In genomic region chr2:58604096-58604495, GRCh38 we compare ENCODE assay signal across 22 cellular contexts.
"Had no signal": no experiment of that assay in that cellular context is flagged by ENCODE, and none has a peak within 500 bp of the region (broad histone marks: within the 10 kb centered on the region; RNA-seq: fewer than 3 reads in every experiment).

No MANE protein-coding gene starts in this region.

- H3K36me3 Mint-ChIP-seq: naive thymus-derived CD8-positive, alpha-beta T cell had no signal

- DNase-seq: activated CD4-positive, alpha-beta T cell treated with anti-CD3 and anti-CD28 coated beads, Interleukin-2, amount 50 U/mL, for 1 hour; activated CD4-positive, CD25-positive, alpha-beta regulatory T cell treated with anti-CD3 and anti-CD28 coated beads, Interleukin-2, amount 50 U/mL, for 72 hours; activated CD8-positive, alpha-beta memory T cell treated with anti-CD3 and anti-CD28 coated beads for 24 hours; activated CD8-positive, alpha-beta memory T cell treated with anti-CD3 and anti-CD28 coated beads, Interleukin-2, amount 50 U/mL, for 48 hours; activated effector memory CD4-positive, alpha-beta T cell treated with anti-CD3 and anti-CD28 coated beads, Interleukin-2, amount 50 U/mL, for 16 hours; activated naive CD4-positive, alpha-beta T cell treated with anti-CD3 and anti-CD28 coated beads, Interleukin-2, amount 50 U/mL, for 16 hours; activated T-cell treated with anti-CD3 and anti-CD28 coated beads, Interleukin-2, amount 50 U/mL, for 48 hours; effector memory CD8-positive, alpha-beta T cell; gastrocnemius medialis; heart right ventricle; immature natural killer cell; mesendoderm; naive thymus-derived CD8-positive, alpha-beta T cell; posterior cingulate gyrus; stimulated activated CD4-positive, alpha-beta T cell treated with anti-CD3 and anti-CD28 coated beads, Interleukin-12 subunit alpha, Interleukin-12 subunit beta, amount 100 ng/mL, for 4 hours; stimulated activated CD4-positive, alpha-beta T cell treated with anti-CD3 and anti-CD28 coated beads, Interleukin-1b, Interleukin-23, amount 100 ng/mL, for 48 hours; stimulated activated naive CD4-positive, alpha-beta T cell treated with Interleukin-2 at 50 U/mL for 16 hours; SW 1271; T-helper 2 cell; thyroid gland had no signal

- ATAC-seq: effector memory CD8-positive, alpha-beta T cell; gastrocnemius medialis; heart right ventricle; naive thymus-derived CD8-positive, alpha-beta T cell had no signal

- H3K27ac Mint-ChIP-seq: effector memory CD8-positive, alpha-beta T cell; immature natural killer cell had no signal

- H3K27me3 ChIP-seq: cardiac muscle cell, gastrocnemius medialis, thyroid gland had no signal

- H3K4me1 Mint-ChIP-seq: naive thymus-derived CD8-positive, alpha-beta T cell had no signal

- H3K4me3 ChIP-seq: cardiac muscle cell, gastrocnemius medialis, heart right ventricle, thyroid gland had no signal

- H3K9me3 ChIP-seq: gastrocnemius medialis, heart right ventricle, thyroid gland had no signal

- H3K36me3 ChIP-seq: cardiac muscle cell, gastrocnemius medialis, heart right ventricle, thyroid gland had no signal

- H3K9me3 Mint-ChIP-seq: immature natural killer cell; naive thymus-derived CD8-positive, alpha-beta T cell had no signal

- H3K4me3 Mint-ChIP-seq: effector memory CD8-positive, alpha-beta T cell; immature natural killer cell; naive thymus-derived CD8-positive, alpha-beta T cell had no signal

- H3K27me3 Mint-ChIP-seq: effector memory CD8-positive, alpha-beta T cell had no signal

- H3K27ac ChIP-seq: cardiac muscle cell, gastrocnemius medialis, heart right ventricle, thyroid gland, VCaP had no signal

- H3K4me1 ChIP-seq: gastrocnemius medialis, heart right ventricle, thyroid gland had no signal
